In genomic region chr12:34598851-34599529, GRCh38 we compare ENCODE assay signal across 10 cellular contexts.
"Had no signal": no experiment of that assay in that cellular context is flagged by ENCODE, and none has a peak within 500 bp of the region (broad histone marks: within the 10 kb centered on the region; RNA-seq: fewer than 3 reads in every experiment).

No MANE protein-coding gene starts in this region.

- H3K36me3 ChIP-seq: thyroid gland had no signal

- DNase-seq: activated naive CD8-positive, alpha-beta T cell treated with anti-CD3 and anti-CD28 coated beads for 36 hours; cerebellar nuclear complex; immature natural killer cell; left colon; mammary epithelial cell; naive thymus-derived CD8-positive, alpha-beta T cell; stimulated activated CD4-positive, alpha-beta T cell treated with anti-CD3 and anti-CD28 coated beads, Interleukin-4, amount 100 ng/mL, for 24 hours; T-helper 2 cell; thyroid gland had no signal

- H3K4me3 ChIP-seq: psoas muscle, thyroid gland had no signal

- H3K9me3 ChIP-seq: thyroid gland had no signal

- ATAC-seq: left colon; naive thymus-derived CD8-positive, alpha-beta T cell; psoas muscle had no signal

- H3K4me1 ChIP-seq: psoas muscle, thyroid gland had no signal

- H3K27me3 ChIP-seq: thyroid gland had no signal

- H3K27ac ChIP-seq: psoas muscle, thyroid gland had no signal
